1 cellular context compared by ENCODE assay signal in genomic region chr17:43021739-43022512, GRCh38.
A peak's percentile ranks its signal among the peaks of the same experiment; 100 is the strongest.
TF ChIP-seq lines count a peak whose summit lies in the region.

TSS of gene VAT1 (minus strand) at chr17:43022385. CDS start at chr17:43022322, 63 bp downstream.

TF ChIP-seq in K562, 482 proteins besides CTCF, POLR2A, EP300 and RAD21 (continued from another document and continues in another):
- TF ChIP-seq RBM17 (IDR thresholded peaks at IDR 0.05; ENCODE audit: borderline replicate concordance, low read depth, low read length) (no peak), UBTF (IDR thresholded peaks at IDR 0.05; ENCODE audit: borderline replicate concordance in 1 of 2, low read depth in 2 of 2, low read length in 2 of 2) (peak; percentile 56 to 57; a peak in 2 of 4 replicates), ZNF12 (CRISPR knock-in tag; IDR thresholded peaks at IDR 0.05) (no peak), RAD51 (IDR thresholded peaks at IDR 0.05; ENCODE audit: borderline replicate concordance, low read depth) (no peak), ARID2 (IDR thresholded peaks at IDR 0.05) (no peak), ZNF318 (IDR thresholded peaks at IDR 0.05; ENCODE audit: borderline replicate concordance in 1 of 2, low read depth in 1 of 2) (no peak), KLF13 (tag; IDR thresholded peaks at IDR 0.05; ENCODE audit: borderline replicate concordance, low read depth) (peak; percentile 47; the same call in 1 of the 2 replicates), MNT (conservative IDR thresholded peaks at IDR 0.05) (peak; percentile 67 to 79), MTA3 (IDR thresholded peaks at IDR 0.05; ENCODE audit: borderline replicate concordance) (0 out of 2 replicates have a peak, but pooled peaks have one; percentile 32), HMGN3 (IDR thresholded peaks at IDR 0.05; ENCODE audit: borderline replicate concordance, extremely low read depth, insufficient read length, low read depth, low read length) (peak; percentile 50), SOX6 (IDR thresholded peaks at IDR 0.05) (peak; percentile 33; the same call in 1 of the 2 replicates), EGR1 (conservative IDR thresholded peaks at IDR 0.05) (peak; percentile 63), DPF2 (IDR thresholded peaks at IDR 0.05) (no peak), NKRF (IDR thresholded peaks at IDR 0.05; ENCODE audit: borderline replicate concordance) (peak; percentile 90), MEF2D (tag; conservative IDR thresholded peaks at IDR 0.05; ENCODE audit: low read depth) (no peak), NFATC3 (IDR thresholded peaks at IDR 0.05) (no peak), FOXP1 (CRISPR knock-in tag; IDR thresholded peaks at IDR 0.05) (no peak), ZBTB1 (CRISPR knock-in tag; IDR thresholded peaks at IDR 0.05; ENCODE audit: borderline replicate concordance, low read depth) (no peak), HNRNPUL1 (IDR thresholded peaks at IDR 0.05; ENCODE audit: low read length) (no peak), ZBTB5 (IDR thresholded peaks at IDR 0.05) (no peak), ZNF695 (CRISPR knock-in tag; IDR thresholded peaks at IDR 0.05) (no peak), POLR2AphosphoS5 (IDR thresholded peaks at IDR 0.05; ENCODE audit: control insufficient read depth, insufficient read depth, low read depth, low read length) (peak; percentile 48; the same call in 1 of the 2 replicates), ZNF589 (CRISPR knock-in tag; IDR thresholded peaks at IDR 0.05; ENCODE audit: low read depth) (no peak), SRSF7 (optimal IDR thresholded peaks at IDR 0.05; ENCODE audit: low read depth, low read length) (no peak), THAP7 (CRISPR knock-in tag; IDR thresholded peaks at IDR 0.05) (0 out of 2 replicates have a peak, but pooled peaks have one; percentile 55), ZNF76 (CRISPR knock-in tag; IDR thresholded peaks at IDR 0.05; ENCODE audit: borderline replicate concordance) (no peak; the same call in 1 of the 2 replicates), NFRKB (IDR thresholded peaks at IDR 0.05; ENCODE audit: low read depth) (no peak), SMAD1 (IDR thresholded peaks at IDR 0.05; ENCODE audit: low read depth, low read length, partially characterized antibody) (peak; percentile 37), RBM25 (IDR thresholded peaks at IDR 0.05; ENCODE audit: low read depth, low read length, severe bottlenecking) (no peak), MXI1 (IDR thresholded peaks at IDR 0.05; ENCODE audit: low read depth, low read length) (no peak), KDM5B (IDR thresholded peaks at IDR 0.05; ENCODE audit: insufficient replicate concordance, low read depth, low read length) (peak; percentile 4), SMARCE1 (IDR thresholded peaks at IDR 0.05) (no peak), CCAR2 (IDR thresholded peaks at IDR 0.05; ENCODE audit: low read depth, low read length) (no peak), ZNF583 (CRISPR knock-in tag; IDR thresholded peaks at IDR 0.05) (no peak), ZBTB8A (IDR thresholded peaks at IDR 0.05; ENCODE audit: partially characterized antibody) (no peak), SRSF1 (IDR thresholded peaks at IDR 0.05; ENCODE audit: low read depth, low read length) (no peak), ZNF592 (IDR thresholded peaks at IDR 0.05) (no peak)
